In the genomic region with DNA sequence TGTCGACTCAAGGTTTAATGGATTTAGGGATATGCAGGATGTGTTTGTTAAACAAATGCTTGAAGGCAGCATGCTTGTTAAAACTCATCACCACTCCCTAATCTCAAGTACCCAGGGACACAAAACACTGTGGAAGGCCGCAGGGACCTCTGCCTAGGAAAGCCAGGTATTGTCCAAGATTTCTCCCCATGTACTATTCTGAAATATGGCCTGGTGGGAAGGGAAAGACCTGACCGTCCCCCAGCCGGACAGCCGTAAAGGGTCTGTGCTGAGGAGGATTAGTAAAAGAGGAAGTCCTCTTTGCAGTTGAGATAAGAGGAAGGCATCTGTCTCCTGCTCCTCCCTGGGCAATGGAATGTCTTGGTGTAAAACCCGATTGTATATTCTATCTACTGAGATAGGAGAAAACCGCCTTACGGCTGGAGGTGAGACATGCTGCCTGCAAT, we compare ENCODE assay signal across 8 cellular contexts.
DNase-seq lines count a peak whose midpoint lies in the region; ATAC-seq, FAIRE-seq and TF ChIP-seq lines count a peak whose summit lies in the region.
"Not testable (repeated sequence)": the region's sequence is repeated elsewhere in the genome, so short reads cannot be mapped to it uniquely, and the experiment has no call there.

No MANE protein-coding gene starts in this region.

- H3K27me3 Mint-ChIP-seq in HFFc6 (ENCODE audit: insufficient read depth) (peaks cover 26% of the 10 kb centered on the region), neural crest cell (ENCODE audit: low read depth) (peaks cover 78% of the 10 kb centered on the region), type B pancreatic cell (peaks cover 66% of the 10 kb centered on the region)

- not testable (repeated sequence) for TF ChIP-seq EP300 in SK-N-SH (IDR thresholded peaks at IDR 0.05; ENCODE audit: borderline replicate concordance in 1 of 2, low read depth in 1 of 2, low read length in 1 of 2); GM12878 (IDR thresholded peaks at IDR 0.05; ENCODE audit: borderline replicate concordance in 1 of 2, control insufficient read depth in 1 of 2, low read depth in 2 of 2, low read length in 2 of 2)

- POLR2A ChIA-PET in SK-N-SH (lab: Yijun Ruan, JAX); GM12878 (lab: Charles Lee): not testable (repeated sequence)

- not testable (repeated sequence) for FAIRE-seq in GM12878 (lab: Jason Lieb, UNC); keratinocyte (lab: Jason Lieb, UNC)

- H2AFZ ChIP-seq in SK-N-SH (ENCODE audit: low read depth): peak overlapping the region; percentile 74; the same call in 1 of the 2 replicates
- peak overlapping the region; percentile 65 for H2AFZ ChIP-seq in GM12878 (ENCODE audit: control insufficient read depth, low read depth, low read length)
- H2AFZ ChIP-seq in keratinocyte (ENCODE audit: control insufficient read depth, low read length): not testable (repeated sequence)

- H3F3A ChIP-seq in SK-N-SH (replicated peaks; ENCODE audit: insufficient read depth): not testable (repeated sequence)

- H3K9me3 Mint-ChIP-seq in HFFc6, type B pancreatic cell: not testable (repeated sequence)
- peaks cover 13% of the 10 kb centered on the region for H3K9me3 Mint-ChIP-seq in neural crest cell

- not testable (repeated sequence) for H3K27ac ChIP-seq in SK-N-SH (ENCODE audit: low read depth in 2 of 2, low read length in 1 of 2); GM12878 (ENCODE audit: control insufficient read depth, insufficient read depth); keratinocyte (ENCODE audit: control insufficient read depth, insufficient read depth, low read length)

- peak overlapping the region; percentile 80; the same call in 1 of the 2 replicates for H3K4me3 Mint-ChIP-seq in HFFc6
- H3K4me3 Mint-ChIP-seq in neural crest cell: peak overlapping the region; percentile 81
- H3K4me3 Mint-ChIP-seq in type B pancreatic cell: peak overlapping the region; percentile 89

- H3K4me1 ChIP-seq in SK-N-SH (ENCODE audit: control insufficient read depth in 1 of 2, insufficient read depth in 2 of 2, low read depth in 1 of 2, low read length in 1 of 2); GM12878 (ENCODE audit: control insufficient read depth, insufficient read depth, low read length); keratinocyte (ENCODE audit: control insufficient read depth, extremely low read depth, insufficient read depth, low read length): not testable (repeated sequence)

- H3K36me3 Mint-ChIP-seq in HFFc6 (ENCODE audit: low read depth); neural crest cell (ENCODE audit: low read depth); type B pancreatic cell: not testable (repeated sequence)

- not testable (repeated sequence) for ATAC-seq in GM12878

- H3K27ac Mint-ChIP-seq in HFFc6; neural crest cell (ENCODE audit: unreplicated experiment): not testable (repeated sequence)
- H3K27ac Mint-ChIP-seq in type B pancreatic cell: peak overlapping the region; percentile 66

- not testable (repeated sequence) for H4K20me1 ChIP-seq in SK-N-SH (ENCODE audit: insufficient read depth); GM12878 (ENCODE audit: control insufficient read depth, insufficient read depth); keratinocyte (ENCODE audit: control insufficient read depth, extremely low read depth, insufficient read depth, low read length)

- peak; percentile 12 for DNase-seq in ELF-1 (ENCODE audit: low read depth, low spot score)
- not testable (repeated sequence) for DNase-seq in HFFc6; SK-N-SH; GM12878 (ENCODE audit: low read depth, low spot score); epithelial cell of proximal tubule (ENCODE audit: low read depth); keratinocyte (ENCODE audit: low read depth, low spot score); neural crest cell (ENCODE audit: low read depth, low spot score); type B pancreatic cell (ENCODE audit: extremely low spot score, unreplicated experiment)

- intact Hi-C loops in GM12878 (cut with micrococcal nuclease; ENCODE audit: unreplicated experiment): not testable (repeated sequence)

- H3K79me2 ChIP-seq in SK-N-SH (ENCODE audit: insufficient read depth); GM12878 (ENCODE audit: control insufficient read depth, insufficient read depth, low read length); keratinocyte (ENCODE audit: control insufficient read depth, insufficient read depth, low read length): not testable (repeated sequence)

- not testable (repeated sequence) for BruUV-seq in GM12878 (replicated peaks; lab: Mats Ljungman, UMichigan)

- H3K9ac ChIP-seq in SK-N-SH; GM12878 (ENCODE audit: control insufficient read depth, insufficient read depth, low read length); keratinocyte (ENCODE audit: control insufficient read depth, extremely low read depth, insufficient read depth, low read length): not testable (repeated sequence)

- RAD21 ChIA-PET in GM12878 (lab: Charles Lee; ENCODE audit: unreplicated experiment): not testable (repeated sequence)

- H3K36me3 ChIP-seq in SK-N-SH (replicated peaks in 1 of 2; ENCODE audit: control insufficient read depth in 1 of 2, insufficient read depth in 2 of 2, low read length in 1 of 2); GM12878 (ENCODE audit: control insufficient read depth in 2 of 2, insufficient read depth in 2 of 2, low read length in 1 of 2); keratinocyte (ENCODE audit: control insufficient read depth in 2 of 2, extremely low read depth in 1 of 2, insufficient read depth in 2 of 2, low read length in 2 of 2): not testable (repeated sequence)

- SMC1A ChIA-PET in GM12878 (lab: Charles Lee; ENCODE audit: uncharacterized antibody, unreplicated experiment): not testable (repeated sequence)

- CTCF ChIA-PET in SK-N-SH (lab: Yijun Ruan, JAX); GM12878 (lab: Yijun Ruan, JAX): not testable (repeated sequence)

- not testable (repeated sequence) for H3K27me3 ChIP-seq in SK-N-SH (ENCODE audit: insufficient read depth); GM12878 (replicated peaks in 1 of 2; ENCODE audit: control insufficient read depth in 2 of 2, insufficient read depth in 2 of 2, low read length in 1 of 2)
- H3K27me3 ChIP-seq in keratinocyte (ENCODE audit: control insufficient read depth, extremely low read depth, insufficient read depth, low read length): peaks cover 14% of the 10 kb centered on the region

- in situ Hi-C loops in GM12878 (cut with MboI): not testable (repeated sequence)

- TF ChIP-seq CTCF in HFFc6 (IDR thresholded peaks at IDR 0.05); SK-N-SH (IDR thresholded peaks at IDR 0.05); GM12878 (IDR thresholded peaks at IDR 0.05 in 2 of 3, conservative IDR thresholded peaks at IDR 0.05 in 1 of 3; ENCODE audit: control insufficient read depth in 2 of 3, extremely low read depth in 1 of 3, insufficient read depth in 1 of 3, low read depth in 3 of 3, low read length in 3 of 3); epithelial cell of proximal tubule (conservative IDR thresholded peaks at IDR 0.05; ENCODE audit: low read depth, low read length); keratinocyte (optimal IDR thresholded peaks at IDR 0.05 in 1 of 3, IDR thresholded peaks at IDR 0.05 in 1 of 3, conservative IDR thresholded peaks at IDR 0.05 in 1 of 3; ENCODE audit: extremely low read depth in 1 of 3, insufficient read depth in 2 of 3, low read length in 3 of 3); neural crest cell (conservative IDR thresholded peaks at IDR 0.05); type B pancreatic cell (conservative IDR thresholded peaks at IDR 0.05): not testable (repeated sequence)

- H3K4me2 ChIP-seq in SK-N-SH (peak overlapping the region; percentile 82; the same call in 1 of the 2 replicates), GM12878 (ENCODE audit: control insufficient read depth, insufficient read depth) (peak overlapping the region; percentile 55), keratinocyte (ENCODE audit: control insufficient read depth, extremely low read depth, insufficient read depth, low read depth, low read length) (peak overlapping the region; percentile 78)

- not testable (repeated sequence) for TF ChIP-seq POLR2A in GM12878 (IDR thresholded peaks at IDR 0.05; ENCODE audit: low read depth, low read length)

- WGBS in SK-N-SH (ENCODE audit: low lambda C conversion rate): 31% methylated on average over 8 of the region's 8 CpGs
- 24% methylated on average over 8 of the region's 8 CpGs for WGBS in GM12878 (ENCODE audit: insufficient coverage, insufficient replicate concordance, low lambda C conversion rate, missing lambda C conversion rate)

- not testable (repeated sequence) for TF ChIP-seq RAD21 in SK-N-SH (IDR thresholded peaks at IDR 0.05; ENCODE audit: low read length); GM12878 (IDR thresholded peaks at IDR 0.05; ENCODE audit: insufficient read depth, low read depth, low read length)

- H3K4me1 Mint-ChIP-seq in HFFc6 (ENCODE audit: low read depth) (peaks cover 14% of the 10 kb centered on the region), neural crest cell (peaks cover 10% of the 10 kb centered on the region)
- not testable (repeated sequence) for H3K4me1 Mint-ChIP-seq in type B pancreatic cell (ENCODE audit: unreplicated experiment)

- H3K4me3 ChIP-seq in SK-N-SH (ENCODE audit: low read depth in 2 of 2, low read length in 1 of 2) (peak overlapping the region in 1 of 2 experiments; percentile 64; a peak in 1 of 4 replicates), epithelial cell of proximal tubule (ENCODE audit: low read depth, low read length) (peak overlapping the region; percentile 56)
- not testable (repeated sequence) for H3K4me3 ChIP-seq in GM12878; keratinocyte (ENCODE audit: control insufficient read depth in 2 of 3, extremely low read depth in 1 of 3, insufficient read depth in 2 of 3, low read depth in 1 of 3, low read length in 3 of 3)

- H3K9me2 ChIP-seq in SK-N-SH: not testable (repeated sequence)

- H3K9me1 ChIP-seq in keratinocyte (ENCODE audit: control insufficient read depth, extremely low read depth, insufficient read depth, low read length): not testable (repeated sequence)

- H3K9me3 ChIP-seq in SK-N-SH; GM12878 (replicated peaks; ENCODE audit: control insufficient read depth, insufficient read depth, low read length); keratinocyte (ENCODE audit: control insufficient read depth, low read depth, low read length): not testable (repeated sequence)

- dilution Hi-C loops in keratinocyte (cut with MboI; ENCODE audit: extremely low pct_ligation_motif_present, low sequenced_read_pairs): not testable (repeated sequence)
